Comparison of ENCODE assay signal across 8 cellular contexts in the genomic region with DNA sequence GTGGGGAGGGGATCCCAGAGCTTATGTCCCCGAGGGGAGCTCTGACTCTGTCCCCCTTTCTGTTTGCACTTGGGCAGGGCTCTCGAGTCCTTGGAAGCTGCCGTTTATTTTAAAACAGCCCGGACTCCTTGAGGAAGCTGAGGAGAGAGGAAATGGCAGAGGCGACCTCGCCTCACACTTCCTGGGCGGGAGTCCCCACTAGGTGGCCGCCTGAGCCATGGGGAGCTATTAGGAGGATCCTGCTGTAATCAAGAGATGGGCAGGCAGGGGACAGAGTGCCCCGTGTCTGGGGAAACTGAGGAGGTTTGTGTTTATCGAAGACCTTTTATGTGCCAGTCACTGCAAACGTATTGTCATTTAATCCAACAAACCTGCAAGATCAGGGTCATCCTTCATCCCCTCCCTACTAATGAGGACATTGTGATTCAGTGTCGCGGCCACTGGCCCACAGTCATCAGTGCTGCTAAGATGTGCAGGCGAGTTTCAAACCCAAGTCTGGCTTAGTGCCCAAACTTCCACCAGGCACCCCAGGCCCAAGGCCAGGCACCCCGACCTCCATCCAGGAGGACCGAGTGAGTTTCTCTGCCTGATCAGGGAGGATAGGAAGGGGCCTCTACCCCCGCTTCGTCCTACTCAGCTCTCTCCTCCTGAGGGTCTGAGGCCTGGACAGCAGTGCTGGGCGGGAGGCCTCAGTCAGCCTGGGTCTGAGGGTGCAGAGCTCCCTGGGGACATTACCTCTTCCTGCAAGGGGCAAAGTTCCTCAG.
A peak's percentile ranks its signal among the peaks of the same experiment; 100 is the strongest.
DNase-seq lines count a peak whose midpoint lies in the region; ATAC-seq and TF ChIP-seq lines count a peak whose summit lies in the region.

No MANE protein-coding gene starts in this region.

- no peaks in the 10 kb centered on the region for H3K79me2 ChIP-seq in hepatocyte

- no peak overlapping the region for H3K27ac Mint-ChIP-seq in activated naive CD4-positive, alpha-beta T cell treated with anti-CD3 and anti-CD28 coated beads, Interleukin-2, amount 10 ng/mL, durations not matched to agents 7 days and 5 days

- H3K9me3 Mint-ChIP-seq in activated naive CD4-positive, alpha-beta T cell treated with anti-CD3 and anti-CD28 coated beads, Interleukin-2, amount 10 ng/mL, durations not matched to agents 7 days and 5 days = no peaks in the 10 kb centered on the region

- no peaks in the 10 kb centered on the region for H4K20me1 ChIP-seq in hepatocyte (ENCODE audit: insufficient read depth, poor library complexity, severe bottlenecking)

- peak; percentile 67 for DNase-seq in 8988T
- DNase-seq in ELR (ENCODE audit: low read depth) = peak; percentile 40
- DNase-seq in SK-N-DZ (ENCODE audit: low spot score) = peak; percentile 32
- DNase-seq in hepatocyte (ENCODE audit: low spot score) = peak; percentile 34
- DNase-seq in NCI-H2107 treated with DMSO at 0.1 percent for 48 hours (lab: John Stamatoyannopoulos, UW; ENCODE audit: unreplicated experiment) = no peak
- no peak for DNase-seq in activated naive CD4-positive, alpha-beta T cell treated with anti-CD3 and anti-CD28 coated beads, Interleukin-2, amount 10 ng/mL, durations not matched to agents 7 days and 5 days

- no peak overlapping the region for H3K4me3 ChIP-seq in hepatocyte

- peaks cover 8% of the 10 kb centered on the region for H3K27me3 Mint-ChIP-seq in activated naive CD4-positive, alpha-beta T cell treated with anti-CD3 and anti-CD28 coated beads, Interleukin-2, amount 10 ng/mL, durations not matched to agents 7 days and 5 days

- no peak overlapping the region for H3K4me3 Mint-ChIP-seq in activated naive CD4-positive, alpha-beta T cell treated with anti-CD3 and anti-CD28 coated beads, Interleukin-2, amount 10 ng/mL, durations not matched to agents 7 days and 5 days

- H3K4me2 ChIP-seq in hepatocyte = no peak overlapping the region

- H3K9me3 ChIP-seq in hepatocyte (ENCODE audit: low read depth) = no peaks in the 10 kb centered on the region

- ATAC-seq in GM18861 (IDR thresholded peaks at IDR 0.05; ENCODE audit: unreplicated experiment) (no peak), HG02678 (IDR thresholded peaks at IDR 0.05; ENCODE audit: unreplicated experiment) (no peak)

- H2AFZ ChIP-seq in hepatocyte = no peak overlapping the region

- H3K9me2 ChIP-seq in hepatocyte (replicated peaks; ENCODE audit: insufficient read depth) = no peaks in the 10 kb centered on the region

- H3K27me3 ChIP-seq in hepatocyte = no peaks in the 10 kb centered on the region

- TF ChIP-seq CTCF in hepatocyte (IDR thresholded peaks at IDR 0.05; ENCODE audit: poor library complexity) = peak; percentile 42

- 71% methylated on average over 19 of the region's 19 CpGs for WGBS in hepatocyte (ENCODE audit: low lambda C conversion rate, missing lambda C conversion rate)

- no peaks in the 10 kb centered on the region for H3K36me3 Mint-ChIP-seq in activated naive CD4-positive, alpha-beta T cell treated with anti-CD3 and anti-CD28 coated beads, Interleukin-2, amount 10 ng/mL, durations not matched to agents 7 days and 5 days

- no peaks in the 10 kb centered on the region for H3K4me1 Mint-ChIP-seq in activated naive CD4-positive, alpha-beta T cell treated with anti-CD3 and anti-CD28 coated beads, Interleukin-2, amount 10 ng/mL, durations not matched to agents 7 days and 5 days

- CTCF ChIA-PET in activated naive CD4-positive, alpha-beta T cell treated with anti-CD3 and anti-CD28 coated beads, Interleukin-2, amount 10 ng/mL, durations not matched to agents 7 days and 5 days (lab: Charles Lee) = no interaction called here

- H3K36me3 ChIP-seq in hepatocyte (replicated peaks; ENCODE audit: insufficient read depth, low read depth) = no peaks in the 10 kb centered on the region

- H3K4me1 ChIP-seq in hepatocyte (ENCODE audit: insufficient read depth) = peaks cover 15% of the 10 kb centered on the region

- no peak overlapping the region for H3K27ac ChIP-seq in hepatocyte

Comparison
In these comparisons a context has a peak if more than half of its experiments do, and no peak if none do; other contexts are left out.
1. DNase-seq: peak in 8988T (single experiment), ELR (single experiment), SK-N-DZ (single experiment) and hepatocyte (single experiment); none in NCI-H2107 treated with DMSO at 0.1 percent for 48 hours (single experiment) and activated naive CD4-positive, alpha-beta T cell treated with anti-CD3 and anti-CD28 coated beads, Interleukin-2, amount 10 ng/mL, durations not matched to agents 7 days and 5 days (single experiment).